In the genomic region with DNA sequence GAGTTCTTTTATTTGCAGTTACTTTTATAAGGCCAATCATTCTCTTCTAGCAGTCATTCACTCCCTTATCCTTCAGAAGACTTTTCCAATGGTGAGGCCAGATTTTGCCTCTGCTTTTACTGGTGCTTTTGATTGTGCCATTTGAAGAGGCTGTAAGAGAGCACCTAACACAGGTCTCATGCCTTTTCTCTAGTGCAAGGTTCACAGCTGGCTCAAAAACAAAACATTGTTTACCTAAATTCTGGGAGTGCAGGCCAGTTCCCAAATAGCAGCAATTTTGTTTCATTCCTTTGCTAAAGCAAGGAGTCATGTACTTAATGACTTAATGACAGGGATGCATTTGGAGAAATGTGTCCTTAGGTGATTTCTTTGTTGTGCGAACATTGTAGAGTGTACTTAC, we compare ENCODE assay signal across 23 cellular contexts.
A peak's percentile ranks its signal among the peaks of the same experiment; 100 is the strongest.
DNase-seq lines count a peak whose midpoint lies in the region; ATAC-seq, FAIRE-seq and TF ChIP-seq lines count a peak whose summit lies in the region.
"Had no signal": no experiment of that assay in that cellular context is flagged by ENCODE, and none has a peak within 500 bp of the region (broad histone marks: within the 10 kb centered on the region; RNA-seq: fewer than 3 reads in every experiment).

No MANE protein-coding gene starts in this region.

- no peak overlapping the region for H3K9ac ChIP-seq in trophoblast cell (ENCODE audit: low read length)
- H3K9ac ChIP-seq: BLaER1 had no signal

- WGBS in trophoblast cell (ENCODE audit: extremely low coverage, insufficient coverage, insufficient read length), result no CpG with 5 or more reads among the region's 1 CpG

- H3K23ac ChIP-seq in trophoblast cell (ENCODE audit: low read length), result no peak overlapping the region

- no peaks in the 10 kb centered on the region for H3K79me2 ChIP-seq in PC-9 (ENCODE audit: low read depth)
- H3K79me2 ChIP-seq in trophoblast cell (ENCODE audit: control insufficient read depth, insufficient read depth, low read length, poor library complexity), result no peaks in the 10 kb centered on the region

- no peak for TF ChIP-seq CTCF in PC-9 (conservative IDR thresholded peaks at IDR 0.05)

- CTCF ChIA-PET in PC-9 (lab: Charles Lee), result no interaction called here

- H3K9me3 ChIP-seq in PC-9 (ENCODE audit: insufficient read depth, low read depth) (no peaks in the 10 kb centered on the region), trophoblast cell (ENCODE audit: insufficient read depth, low read depth, low read length) (no peaks in the 10 kb centered on the region)
- H3K9me3 ChIP-seq: BLaER1, Caco-2, HAP-1 had no signal

- H3K27ac ChIP-seq in PC-9 (no peak overlapping the region), trophoblast cell (ENCODE audit: low read depth, low read length) (peak overlapping the region; percentile 67)
- H3K27ac ChIP-seq: BLaER1, C4-2B had no signal

- no peak for TF ChIP-seq POLR2A in GM12892 (IDR thresholded peaks at IDR 0.05; ENCODE audit: low read depth, low read length)

- intact Hi-C loops in PC-9 (cut with micrococcal nuclease; ENCODE audit: unreplicated experiment), result no loop called here

- H2AFZ ChIP-seq in PC-9 (peak overlapping the region; percentile 41; the same call in 1 of the 2 replicates), trophoblast cell (ENCODE audit: insufficient read depth, low read length, poor library complexity) (no peak overlapping the region)

- POLR2A ChIA-PET in PC-9 (lab: Charles Lee; ENCODE audit: unreplicated experiment), result no interaction called here

- H3K27me3 ChIP-seq in PC-9 (ENCODE audit: insufficient read depth, low read depth) (no peaks in the 10 kb centered on the region), trophoblast cell (ENCODE audit: insufficient read depth, low read length) (no peaks in the 10 kb centered on the region)
- H3K27me3 ChIP-seq: BLaER1 had no signal

- H3K4ac ChIP-seq in trophoblast cell (ENCODE audit: low read depth, low read length), result no peak overlapping the region

- peak; percentile 17 for DNase-seq in ELF-1 (ENCODE audit: low read depth, low spot score)
- no peak for DNase-seq in PC-9
- peak; percentile 76 for DNase-seq in islet precursor cell
- DNase-seq in trophoblast cell, result no peak
- no peak for DNase-seq in GM12892 (ENCODE audit: insufficient read length)
- DNase-seq in activated CD8-positive, alpha-beta memory T cell treated with anti-CD3 and anti-CD28 coated beads, Interleukin-2, amount 50 U/mL, for 48 hours, result no peak
- DNase-seq: CD4-positive, CD25-positive, alpha-beta regulatory T cell; CD8-positive, alpha-beta T cell; DMS 273 treated with DMSO at 0.1 percent for 48 hours; DMS53; DMS79 treated with DMSO at 0.1 percent for 48 hours; GOT3; HFFc6 had no signal

- no peak for FAIRE-seq in GM12892 (lab: Jason Lieb, UNC)
- FAIRE-seq: A204.1, G401.6, GM19239, H54 had no signal

- BruUV-seq in PC-9 (replicated peaks; lab: Mats Ljungman, UMichigan), result no TSS peak

- no peak overlapping the region for H2BK5ac ChIP-seq in trophoblast cell (ENCODE audit: low read depth, low read length, poor library complexity)

- H2BK12ac ChIP-seq in trophoblast cell (ENCODE audit: low read length), result no peak overlapping the region

- no peak overlapping the region for H4K12ac ChIP-seq in trophoblast cell (ENCODE audit: low read depth, low read length)

- H3K4me2 ChIP-seq in PC-9 (no peak overlapping the region), trophoblast cell (ENCODE audit: low read length) (no peak overlapping the region)
- H3K4me2 ChIP-seq: BLaER1 had no signal

- H2AK5ac ChIP-seq in trophoblast cell (ENCODE audit: low read length), result no peak overlapping the region

- H3K4me1 ChIP-seq in PC-9 (replicated peaks; ENCODE audit: insufficient read depth), result no peaks in the 10 kb centered on the region
- H3K4me1 ChIP-seq in trophoblast cell (ENCODE audit: control insufficient read depth in 1 of 2, insufficient read depth in 2 of 2, low read length in 2 of 2), result peaks cover 0 to 2% of the 10 kb centered on the region in 2 experiments
- H3K4me1 ChIP-seq: BLaER1, HAP-1 had no signal

- H3K79me1 ChIP-seq in trophoblast cell (ENCODE audit: low read length), result peaks cover 7% of the 10 kb centered on the region

- H4K20me1 ChIP-seq in PC-9 (ENCODE audit: insufficient read depth), result no peaks in the 10 kb centered on the region
- H4K20me1 ChIP-seq: BLaER1 had no signal

- no peak for ATAC-seq in HG02588 (IDR thresholded peaks at IDR 0.05; ENCODE audit: unreplicated experiment)
- ATAC-seq in GM21390 (IDR thresholded peaks at IDR 0.05; ENCODE audit: unreplicated experiment), result no peak
- ATAC-seq: CD8-positive, alpha-beta T cell had no signal

- no peak overlapping the region for H3K14ac ChIP-seq in trophoblast cell (ENCODE audit: low read length)

- H3F3A ChIP-seq in PC-9 (ENCODE audit: insufficient read depth, low read depth), result no peaks in the 10 kb centered on the region

- H3K9me2 ChIP-seq in PC-9 (ENCODE audit: insufficient read depth), result no peaks in the 10 kb centered on the region

- H3K18ac ChIP-seq in trophoblast cell (ENCODE audit: low read length), result no peak overlapping the region

- H4K8ac ChIP-seq in trophoblast cell (ENCODE audit: low read depth, low read length), result no peak overlapping the region

- H3K36me3 ChIP-seq in PC-9 (ENCODE audit: low read depth) (no peaks in the 10 kb centered on the region), trophoblast cell (ENCODE audit: control insufficient read depth in 1 of 2, insufficient read depth in 2 of 2, low read length in 2 of 2) (no peaks in the 10 kb centered on the region)
- H3K36me3 ChIP-seq: BLaER1, HAP-1 had no signal

- H2BK120ac ChIP-seq in trophoblast cell (ENCODE audit: insufficient read depth, low read length, poor library complexity), result peak overlapping the region; percentile 20

- H3K4me3 ChIP-seq in PC-9 (no peak overlapping the region), trophoblast cell (ENCODE audit: low read depth, low read length) (no peak overlapping the region)
- H3K4me3 ChIP-seq: BLaER1, HAP-1 had no signal

- H4K91ac ChIP-seq in trophoblast cell (ENCODE audit: low read depth, low read length), result peak overlapping the region; percentile 7

Comparison
In these comparisons a context has a peak if more than half of its experiments do, and no peak if none do; other contexts are left out.
1. DNase-seq: peak in ELF-1 (single experiment) and islet precursor cell (single experiment); none in PC-9 (0 of 2), trophoblast cell (0 of 2), GM12892 (single experiment) and activated CD8-positive, alpha-beta memory T cell treated with anti-CD3 and anti-CD28 coated beads, Interleukin-2, amount 50 U/mL, for 48 hours (single experiment).